In the genomic region with DNA sequence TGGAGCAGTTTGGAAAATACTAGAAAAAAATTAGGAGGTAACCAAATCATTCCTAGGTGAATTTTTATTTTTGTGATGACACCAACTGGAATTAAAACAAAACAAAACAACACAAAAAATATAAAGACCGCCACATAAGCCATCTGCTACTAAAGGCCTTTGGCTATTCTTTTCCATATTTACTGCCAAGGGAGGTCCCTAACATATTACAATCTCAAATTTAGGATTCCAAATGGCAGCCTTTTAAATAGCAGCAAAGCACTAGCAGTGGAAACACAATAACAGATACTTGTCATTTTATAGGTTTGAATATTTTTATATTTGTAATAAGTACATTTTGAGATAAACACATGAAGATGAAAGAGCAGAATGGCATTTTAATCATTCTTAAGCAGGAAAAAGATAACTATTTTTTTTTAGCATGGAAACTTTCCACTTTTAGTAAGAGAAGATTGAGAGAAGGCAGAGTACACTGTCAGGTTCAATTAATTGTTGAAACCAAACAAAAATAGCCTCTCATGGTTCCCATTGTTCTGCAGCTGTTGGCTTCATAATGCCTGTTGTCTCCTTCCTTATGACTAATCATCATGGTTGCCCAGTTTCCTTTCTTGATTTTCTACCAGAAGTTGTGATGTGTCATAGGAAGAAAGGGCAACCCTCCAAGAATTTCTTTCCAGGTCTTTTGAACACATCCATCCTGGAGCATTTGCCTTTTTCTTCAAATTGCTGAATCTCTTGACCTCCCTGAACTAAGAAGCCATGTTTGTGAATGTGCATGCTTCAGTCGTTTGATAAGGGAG, we compare ENCODE assay signal across 10 cellular contexts.
DNase-seq lines count a peak whose midpoint lies in the region; ATAC-seq, FAIRE-seq and TF ChIP-seq lines count a peak whose summit lies in the region.
"Had no signal": no experiment of that assay in that cellular context is flagged by ENCODE, and none has a peak within 500 bp of the region (broad histone marks: within the 10 kb centered on the region; RNA-seq: fewer than 3 reads in every experiment).

No MANE protein-coding gene starts in this region.

- no peaks in the 10 kb centered on the region for H3K9me1 ChIP-seq in endothelial cell of umbilical vein (replicated peaks; ENCODE audit: control insufficient read depth, extremely low read depth, insufficient read depth, low read length)

- H3K4me3 ChIP-seq in endothelial cell of umbilical vein (replicated peaks in 1 of 3; ENCODE audit: insufficient read depth in 1 of 3, low read depth in 1 of 3, low read length in 3 of 3) (no peak overlapping the region), tibial artery (no peak overlapping the region)

- H3K36me3 ChIP-seq in endothelial cell of umbilical vein (ENCODE audit: control insufficient read depth in 2 of 2, extremely low read depth in 1 of 2, insufficient read depth in 2 of 2, low read length in 2 of 2) (no peaks in the 10 kb centered on the region), tibial artery (no peaks in the 10 kb centered on the region)

- peak overlapping the region; percentile 34 for H3K9ac ChIP-seq in endothelial cell of umbilical vein (replicated peaks; ENCODE audit: extremely low read depth, insufficient read depth, low read length)

- peak overlapping the region; percentile 56 for H3K4me2 ChIP-seq in endothelial cell of umbilical vein (ENCODE audit: insufficient read depth, low read length)

- POLR2A ChIA-PET in endothelial cell of umbilical vein (lab: Charles Lee): no interaction called here

- DNase-seq in AG20443 (ENCODE audit: low spot score) (peak; percentile 60), M059J (ENCODE audit: low read depth) (peak; percentile 94), endothelial cell of umbilical vein (ENCODE audit: low read depth, low spot score) (peak; percentile 97), myocyte (ENCODE audit: low read depth) (peak; percentile 95), tibial artery (no peak), SHP77 (lab: John Stamatoyannopoulos, UW) (no peak)
- DNase-seq: NCI-H1930, occipital lobe had no signal

- peaks cover 27% of the 10 kb centered on the region for H3K4me1 ChIP-seq in endothelial cell of umbilical vein (ENCODE audit: control insufficient read depth, extremely low read depth, insufficient read depth, low read length)
- H3K4me1 ChIP-seq in tibial artery: peaks cover 0 to 24% (median 0%) of the 10 kb centered on the region in 4 donors

- H3K9me3 ChIP-seq in endothelial cell of umbilical vein (replicated peaks; ENCODE audit: control insufficient read depth, insufficient read depth, low read length) (no peaks in the 10 kb centered on the region), tibial artery (no peaks in the 10 kb centered on the region)

- H3K27ac ChIP-seq in endothelial cell of umbilical vein (ENCODE audit: insufficient read depth, low read depth, low read length) (peak overlapping the region; percentile 83), tibial artery (peak overlapping the region in 1 of 2 donors; percentile 42)

- CTCF ChIA-PET in endothelial cell of umbilical vein (lab: Charles Lee): interaction anchor here (1.4 kb wide), 1 partner anchor 80 kb away, joined by 4 read pairs; no protein-coding TSS in a partner anchor

- H3K79me2 ChIP-seq in endothelial cell of umbilical vein (ENCODE audit: control insufficient read depth, insufficient read depth, low read length): no peaks in the 10 kb centered on the region

- no peaks in the 10 kb centered on the region for H4K20me1 ChIP-seq in endothelial cell of umbilical vein (replicated peaks; ENCODE audit: control insufficient read depth, extremely low read depth, insufficient read depth, low read length)

- TSS peak; percentile 38 for BruUV-seq in endothelial cell of umbilical vein (replicated peaks; lab: Mats Ljungman, UMichigan)

- TF ChIP-seq CTCF in endothelial cell of umbilical vein (IDR thresholded peaks at IDR 0.05; ENCODE audit: extremely low read depth in 1 of 2, insufficient read depth in 1 of 2, low read depth in 1 of 2, low read length in 2 of 2) (no peak), tibial artery (IDR thresholded peaks at IDR 0.05) (no peak)

- H3K27me3 ChIP-seq in endothelial cell of umbilical vein (ENCODE audit: control insufficient read depth in 2 of 2, insufficient read depth in 2 of 2, low read length in 2 of 2) (no peaks in the 10 kb centered on the region), tibial artery (no peaks in the 10 kb centered on the region)

- FAIRE-seq in endothelial cell of umbilical vein (lab: Jason Lieb, UNC): peak; percentile 97

- intact Hi-C loops in endothelial cell of umbilical vein (cut with micrococcal nuclease) (loop anchor here (1.0 to 5.0 kb wide), 7 partner anchors 42 to 610 kb away; partner anchors contain the start of genes EMCN and PPP3CA), tibial artery (cut with DNase I; ENCODE audit: low total_unique reads) (no loop called here)

- dilution Hi-C loops in endothelial cell of umbilical vein (cut with MboI; ENCODE audit: extremely low pct_ligation_motif_present, low sequenced_read_pairs): no loop called here

- H2AFZ ChIP-seq in endothelial cell of umbilical vein (ENCODE audit: low read depth, low read length): no peak overlapping the region

- TF ChIP-seq POLR2A in endothelial cell of umbilical vein (IDR thresholded peaks at IDR 0.05; ENCODE audit: low read depth, low read length): peak; percentile 42

- no peak for ATAC-seq in HG02678 (IDR thresholded peaks at IDR 0.05; ENCODE audit: unreplicated experiment)
- no peak for ATAC-seq in HG03139 (IDR thresholded peaks at IDR 0.05; ENCODE audit: unreplicated experiment)

TF ChIP-seq in endothelial cell of umbilical vein, 7 proteins besides CTCF, POLR2A, EP300 and RAD21:
- TF ChIP-seq MYC (IDR thresholded peaks at IDR 0.05; ENCODE audit: low read depth, low read length) (no peak), POLR2AphosphoS5 (IDR thresholded peaks at IDR 0.05; ENCODE audit: insufficient read depth, low read depth, low read length) (peak; percentile 82), GATA2 (IDR thresholded peaks at IDR 0.05; ENCODE audit: insufficient read depth, insufficient read length, low read depth, low read length) (peak; percentile 94), JUN (IDR thresholded peaks at IDR 0.05; ENCODE audit: borderline replicate concordance, insufficient read depth, insufficient read length, low read depth) (peak; percentile 97), FOS (IDR thresholded peaks at IDR 0.05; ENCODE audit: borderline replicate concordance, insufficient read depth, low read length) (peak; percentile 98), EZH2 (IDR thresholded peaks at IDR 0.05; ENCODE audit: borderline replicate concordance, low read depth, low read length, severe bottlenecking) (no peak)
- TF ChIP-seq, protein P1, sequence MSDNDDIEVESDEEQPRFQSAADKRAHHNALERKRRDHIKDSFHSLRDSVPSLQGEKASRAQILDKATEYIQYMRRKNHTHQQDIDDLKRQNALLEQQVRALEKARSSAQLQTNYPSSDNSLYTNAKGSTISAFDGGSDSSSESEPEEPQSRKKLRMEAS (IDR thresholded peaks at IDR 0.05; ENCODE audit: insufficient read depth, insufficient read length): no peak

Comparison
In these comparisons a context has a peak if more than half of its experiments do, and no peak if none do; other contexts are left out.
1. DNase-seq: peak in AG20443 (single experiment), M059J (single experiment), endothelial cell of umbilical vein (single experiment) and myocyte (single experiment); none in tibial artery (0 of 2) and SHP77 (0 of 2).